8 cellular contexts compared by ENCODE assay signal in the genomic region with DNA sequence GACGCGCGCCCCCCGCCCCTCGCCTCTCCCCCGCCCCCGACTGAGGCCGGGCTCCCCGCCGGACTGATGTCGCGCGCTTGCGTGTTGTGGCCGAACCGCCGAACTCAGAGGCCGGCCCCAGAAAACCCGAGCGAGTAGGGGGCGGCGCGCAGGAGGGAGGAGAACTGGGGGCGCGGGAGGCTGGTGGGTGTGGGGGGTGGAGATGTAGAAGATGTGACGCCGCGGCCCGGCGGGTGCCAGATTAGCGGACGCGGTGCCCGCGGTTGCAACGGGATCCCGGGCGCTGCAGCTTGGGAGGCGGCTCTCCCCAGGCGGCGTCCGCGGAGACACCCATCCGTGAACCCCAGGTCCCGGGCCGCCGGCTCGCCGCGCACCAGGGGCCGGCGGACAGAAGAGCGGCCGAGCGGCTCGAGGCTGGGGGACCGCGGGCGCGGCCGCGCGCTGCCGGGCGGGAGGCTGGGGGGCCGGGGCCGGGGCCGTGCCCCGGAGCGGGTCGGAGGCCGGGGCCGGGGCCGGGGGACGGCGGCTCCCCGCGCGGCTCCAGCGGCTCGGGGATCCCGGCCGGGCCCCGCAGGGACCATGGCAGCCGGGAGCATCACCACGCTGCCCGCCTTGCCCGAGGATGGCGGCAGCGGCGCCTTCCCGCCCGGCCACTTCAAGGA. TPM values are rescaled to one million over a fixed set of nuclear protein-coding genes. Genes with fewer than 3 reads are reported as not detected.
DNase-seq lines count a peak whose midpoint lies in the region; ATAC-seq and TF ChIP-seq lines count a peak whose summit lies in the region.

Gene FGF2, plus strand, starts transcription at position 236 of the 662 bp plus-strand sequence. Its CDS starts 344 bp downstream, at position 580.

- no peaks in the 10 kb centered on the region for H3K9me2 ChIP-seq in OCI-LY7 (ENCODE audit: insufficient read depth, low read length)

- H3K27ac ChIP-seq in OCI-LY7 (ENCODE audit: low read depth, low read length, poor library complexity, severe bottlenecking) = no peak within 1 kb of the TSS
- H3K27ac ChIP-seq in body of pancreas = peak within 1 kb of the TSS in 1 of 4 donors; percentile 30
- peak within 1 kb of the TSS; percentile 92 for H3K27ac ChIP-seq in iPS DF 6.9 (ENCODE audit: low read length)
- H3K27ac ChIP-seq in rectal smooth muscle tissue (ENCODE audit: low read depth, low read length) = peak within 1 kb of the TSS; percentile 79

- 1% methylated on average over 91 of the region's 93 CpGs; no CpG with 5 or more reads in 1 of the 2 donors for WGBS in body of pancreas, 2 donors
- WGBS in iPS DF 6.9 (ENCODE audit: insufficient coverage, insufficient read length) = no CpG with 5 or more reads among the region's 93 CpGs

- BruUV-seq in OCI-LY7 (replicated peaks; lab: Mats Ljungman, UMichigan) = no TSS peak

- H3K36me3 ChIP-seq in OCI-LY7 (ENCODE audit: insufficient read depth, low read length) (no peaks in the 10 kb centered on the region), body of pancreas (replicated peaks in 1 of 2; ENCODE audit: insufficient read depth in 1 of 2, low read depth in 2 of 2) (no peaks in the 10 kb centered on the region), iPS DF 6.9 (ENCODE audit: control insufficient read depth, insufficient read depth, low read length) (peaks cover 9% of the 10 kb centered on the region), rectal smooth muscle tissue (ENCODE audit: control insufficient read depth, insufficient read depth, low read length) (no peaks in the 10 kb centered on the region)

- TF ChIP-seq CTCF in OCI-LY7 (conservative IDR thresholded peaks at IDR 0.05; ENCODE audit: low read length) (no peak), body of pancreas (IDR thresholded peaks at IDR 0.05) (no peak)

- H3K4me3 ChIP-seq in OCI-LY7 (ENCODE audit: low read depth, low read length, poor library complexity, severe bottlenecking) (peak within 1 kb of the TSS; percentile 61), body of pancreas (peak within 1 kb of the TSS in 1 of 2 donors; percentile 56), iPS DF 6.9 (ENCODE audit: low read length) (peak within 1 kb of the TSS; percentile 79), rectal smooth muscle tissue (ENCODE audit: low read length) (peak within 1 kb of the TSS; percentile 90)

- no peak for TF ChIP-seq POLR2A in body of pancreas (IDR thresholded peaks at IDR 0.05)

- DNase-seq in Right ventricle myocardium inferior (ENCODE audit: missing footprints) (peak; percentile 86), cardiac septum (ENCODE audit: low spot score) (no peak), OCI-LY7 (ENCODE audit: low spot score) (no peak), body of pancreas (peak; percentile 10 to 38 (median 20)), iPS DF 6.9 (ENCODE audit: low read depth, low spot score) (peak; percentile 33), SIG-M5 (lab: John Stamatoyannopoulos, UW) (no peak)

- POLR2A ChIA-PET in OCI-LY7 (lab: Charles Lee) = no interaction called here

- H3K4me1 ChIP-seq in OCI-LY7 (ENCODE audit: insufficient read depth, low read length, poor library complexity, severe bottlenecking) = peaks cover 15% of the 10 kb centered on the region
- H3K4me1 ChIP-seq in body of pancreas = peaks cover 16% of the 10 kb centered on the region
- H3K4me1 ChIP-seq in iPS DF 6.9 (ENCODE audit: control insufficient read depth, insufficient read depth, low read length) = peaks cover 7% of the 10 kb centered on the region; the same call in 1 of the 2 replicates
- H3K4me1 ChIP-seq in rectal smooth muscle tissue (ENCODE audit: control insufficient read depth, insufficient read depth, low read length) = peaks cover 13% of the 10 kb centered on the region

- H3K79me2 ChIP-seq in OCI-LY7 (ENCODE audit: insufficient read depth, low read depth, low read length) = no peaks in the 10 kb centered on the region

- H3K9me3 ChIP-seq in OCI-LY7 (ENCODE audit: low read length) = no peaks in the 10 kb centered on the region
- no peaks in the 10 kb centered on the region for H3K9me3 ChIP-seq in body of pancreas
- H3K9me3 ChIP-seq in iPS DF 6.9 (ENCODE audit: control insufficient read depth, insufficient read depth, low read length) = no peaks in the 10 kb centered on the region

- H3K9ac ChIP-seq in rectal smooth muscle tissue (ENCODE audit: low read length) = peak within 1 kb of the TSS; percentile 84

- peak; percentile 84 for ATAC-seq in Right ventricle myocardium inferior
- peak; percentile 12 for ATAC-seq in HG02763 (IDR thresholded peaks at IDR 0.05; ENCODE audit: unreplicated experiment)
- peak; percentile 49 for ATAC-seq in body of pancreas

- intact Hi-C loops in Right ventricle myocardium inferior (cut with DNase I) (loop anchor here (5.0 kb wide), 2 partner anchors 69 to 86 kb away; no protein-coding TSS in a partner anchor), cardiac septum (cut with DNase I) (no loop called here), OCI-LY7 (cut with micrococcal nuclease; ENCODE audit: unreplicated experiment) (no loop called here), body of pancreas (cut with DNase I) (no loop called here)

- CTCF ChIA-PET in OCI-LY7 (lab: Charles Lee; ENCODE audit: unreplicated experiment) = no interaction called here

- no peaks in the 10 kb centered on the region for H4K20me1 ChIP-seq in OCI-LY7 (ENCODE audit: insufficient read depth, low read length)

- peak within 1 kb of the TSS; percentile 67 for H3K4me2 ChIP-seq in OCI-LY7 (ENCODE audit: low read length)

- peaks cover 0 to 20% of the 10 kb centered on the region in 2 donors for H3K27me3 ChIP-seq in body of pancreas
- H3K27me3 ChIP-seq in iPS DF 6.9 (ENCODE audit: control insufficient read depth, insufficient read depth, low read length) = no peaks in the 10 kb centered on the region
- peaks cover 2% of the 10 kb centered on the region for H3K27me3 ChIP-seq in rectal smooth muscle tissue (ENCODE audit: control insufficient read depth, insufficient read depth, low read length)

- H2AFZ ChIP-seq in OCI-LY7 (ENCODE audit: low read length) = peak within 1 kb of the TSS; percentile 69; the same call in 1 of the 2 replicates

RNA-seq across cellular contexts. Expression of gene FGF2, which starts in this region (rescaled TPM):
- total RNA-seq in Right ventricle myocardium inferior (5.5 TPM), cardiac septum (9.8 TPM), OCI-LY7 (2022) (0.53 and 0.85 TPM in 2 replicates), body of pancreas (1 to 10 TPM; 1.8 to 2.3 TPM)
- not detected in 2 replicates for total RNA-seq in OCI-LY7 (2014; rRNA removed; shearing (Covaris generic))

Comparison
In these comparisons a context has a peak if more than half of its experiments do, and no peak if none do; other contexts are left out.
1. DNase-seq: peak in Right ventricle myocardium inferior (single experiment), body of pancreas (4 of 4) and iPS DF 6.9 (single experiment); none in cardiac septum (single experiment), OCI-LY7 (single experiment) and SIG-M5 (single experiment).
2. ATAC-seq: peak in every context shown above with its lines; median percentile 84 in Right ventricle myocardium inferior; 49 in body of pancreas; 12 in HG02763.